In genomic region chr19:42325308-42325895, GRCh38 we compare ENCODE assay signal across 8 cellular contexts. TPM values are rescaled to one million over a fixed set of nuclear protein-coding genes. Genes with fewer than 3 reads are reported as not detected.
A peak's percentile ranks its signal among the peaks of the same experiment; 100 is the strongest.
DNase-seq lines count a peak whose midpoint lies in the region; TF ChIP-seq lines count a peak whose summit lies in the region.

Gene MEGF8 (plus strand): TSS chr19:42325635. CDS start chr19:42326244, 609 bp downstream.

- TF ChIP-seq EP300 in suprapubic skin (IDR thresholded peaks at IDR 0.05), result no peak

- H3K36me3 ChIP-seq in GM06990 (ENCODE audit: control insufficient read depth, insufficient read depth, low read length), result no peaks in the 10 kb centered on the region
- no peaks in the 10 kb centered on the region for H3K36me3 ChIP-seq in suprapubic skin

- no peak for TF ChIP-seq POLR2A in suprapubic skin (IDR thresholded peaks at IDR 0.05)

- 0% methylated on average over 11 of the region's 45 CpGs for WGBS in suprapubic skin

- H3K9me3 ChIP-seq in suprapubic skin, result no peaks in the 10 kb centered on the region

- H3K4me3 Mint-ChIP-seq in activated naive CD4-positive, alpha-beta T cell treated with anti-CD3 and anti-CD28 coated beads, Interleukin-2, amount 50 U/mL, for 24 hours, result peak within 1 kb of the TSS; percentile 91

- no peaks in the 10 kb centered on the region for H3K9me3 Mint-ChIP-seq in activated naive CD4-positive, alpha-beta T cell treated with anti-CD3 and anti-CD28 coated beads, Interleukin-2, amount 50 U/mL, for 24 hours

- H3K36me3 Mint-ChIP-seq in activated naive CD4-positive, alpha-beta T cell treated with anti-CD3 and anti-CD28 coated beads, Interleukin-2, amount 50 U/mL, for 24 hours, result no peaks in the 10 kb centered on the region

- H3K27me3 Mint-ChIP-seq in activated naive CD4-positive, alpha-beta T cell treated with anti-CD3 and anti-CD28 coated beads, Interleukin-2, amount 50 U/mL, for 24 hours, result peaks cover 8% of the 10 kb centered on the region

- peak within 1 kb of the TSS; percentile 93 for H3K4me3 ChIP-seq in GM06990 (replicated peaks; ENCODE audit: low read depth, low read length)
- H3K4me3 ChIP-seq in HFF-Myc (replicated peaks; ENCODE audit: low read depth, low read length), result peak within 1 kb of the TSS; percentile 88
- peak within 1 kb of the TSS; percentile 92 for H3K4me3 ChIP-seq in suprapubic skin

- TF ChIP-seq CTCF in GM06990 (IDR thresholded peaks at IDR 0.05; ENCODE audit: insufficient read depth, low read length, poor library complexity, severe bottlenecking), result peak; percentile 97
- peak; percentile 95 for TF ChIP-seq CTCF in HFF-Myc (IDR thresholded peaks at IDR 0.05; ENCODE audit: low read depth, low read length, missing control alignments)
- TF ChIP-seq CTCF in suprapubic skin (IDR thresholded peaks at IDR 0.05), result peak; percentile 70 to 89

- peak within 1 kb of the TSS; percentile 60 for H3K27ac ChIP-seq in suprapubic skin

- H3K27ac Mint-ChIP-seq in activated naive CD4-positive, alpha-beta T cell treated with anti-CD3 and anti-CD28 coated beads, Interleukin-2, amount 50 U/mL, for 24 hours, result peak within 1 kb of the TSS; percentile 85

- peak; percentile 97 for DNase-seq in GM06990 (ENCODE audit: extremely low read depth, insufficient read length)
- peak; percentile 99 for DNase-seq in HFF-Myc (ENCODE audit: extremely low read depth, low read depth)
- DNase-seq in NAMALWA (ENCODE audit: low spot score), result peak; percentile 99
- peak; percentile 99 for DNase-seq in SK-N-DZ (ENCODE audit: low spot score)
- DNase-seq in globus pallidus (ENCODE audit: low spot score), result peak; percentile 99
- DNase-seq in nucleus accumbens (lab: John Stamatoyannopoulos, UW), result peak; percentile 75 to 99 (median 97)
- DNase-seq in suprapubic skin (ENCODE audit: low spot score in 2 of 2), result peak; percentile 97 to 99

- H3K4me1 ChIP-seq in suprapubic skin, result peaks cover 36% of the 10 kb centered on the region

- H3K4me1 Mint-ChIP-seq in activated naive CD4-positive, alpha-beta T cell treated with anti-CD3 and anti-CD28 coated beads, Interleukin-2, amount 50 U/mL, for 24 hours, result peaks cover 23% of the 10 kb centered on the region

- H3K27me3 ChIP-seq in GM06990 (replicated peaks; ENCODE audit: control insufficient read depth, insufficient read depth, low read length) (no peaks in the 10 kb centered on the region; the same call in 1 of the 2 replicates), suprapubic skin (peaks cover 28% of the 10 kb centered on the region)

RNA-seq across cellular contexts. Expression of gene MEGF8, which starts in this region (rescaled TPM):
- 10.7 and 11.2 TPM in 2 replicates for polyA plus RNA-seq in SK-N-DZ (2014; cell fraction: cytosol; rRNA removed)
- polyA plus RNA-seq in SK-N-DZ (2014; cell fraction: nucleus; rRNA removed), result 7.8 and 11.5 TPM in 2 replicates
- total RNA-seq in suprapubic skin, result 10 to 100 TPM; 10.7 to 21.5 (median 16.1) TPM

Comparison
In these comparisons a context has a peak if more than half of its experiments do, and no peak if none do; other contexts are left out.
1. Peak in every context shown above with its lines: DNase-seq, H3K4me3 ChIP-seq and H3K27ac ChIP-seq.